ENCODE assay signal across 8 cellular contexts in genomic region chr11:120337133-120337895, GRCh38. TPM values are rescaled to one million over a fixed set of nuclear protein-coding genes. Genes with fewer than 3 reads are reported as not detected.
A peak's percentile ranks its signal among the peaks of the same experiment; 100 is the strongest.
DNase-seq lines count a peak whose midpoint lies in the region; ATAC-seq, FAIRE-seq and TF ChIP-seq lines count a peak whose summit lies in the region.

No MANE protein-coding gene starts in this region.

- H3K79me2 ChIP-seq in neural cell (replicated peaks; ENCODE audit: insufficient read depth, low read length), result peaks cover 49% of the 10 kb centered on the region

- peak; percentile 23 for FAIRE-seq in HTR-8/SVneo (lab: Jason Lieb, UNC)

- H3K27ac Mint-ChIP-seq in Calu3 (ENCODE audit: unreplicated experiment), result peak overlapping the region; percentile 87
- peak overlapping the region; percentile 70 for H3K27ac Mint-ChIP-seq in activated CD8-positive, alpha-beta T cell treated with anti-CD3 and anti-CD28 coated beads, Interleukin-2, amount 10 ng/mL, durations not matched to agents 7 days and 5 days

- H3K4me2 ChIP-seq in neural cell (ENCODE audit: low read length), result peak overlapping the region; percentile 79

- H3K4me3 ChIP-seq in fibroblast of mammary gland (ENCODE audit: control insufficient read depth, low read depth, low read length), result peak overlapping the region; percentile 91
- H3K4me3 ChIP-seq in neural cell (ENCODE audit: low read length), result peak overlapping the region; percentile 84

- H3K9ac ChIP-seq in neural cell (ENCODE audit: low read length), result peak overlapping the region; percentile 77

- peak; percentile 2 for ATAC-seq in activated CD8-positive, alpha-beta T cell treated with anti-CD3 and anti-CD28 coated beads, Interleukin-2, amount 10 ng/mL, durations not matched to agents 7 days and 5 days
- no peak for ATAC-seq in GM18907 (IDR thresholded peaks at IDR 0.05; ENCODE audit: unreplicated experiment)

- TF ChIP-seq EP300 in neural cell (conservative IDR thresholded peaks at IDR 0.05; ENCODE audit: poor library complexity, severe bottlenecking), result no peak

- no peak for TF ChIP-seq RAD21 in neural cell (conservative IDR thresholded peaks at IDR 0.05)

- no peaks in the 10 kb centered on the region for H3K27me3 ChIP-seq in neural cell (ENCODE audit: insufficient read depth, low read depth, low read length)

- H3K27me3 Mint-ChIP-seq in Calu3 (ENCODE audit: unreplicated experiment), result no peaks in the 10 kb centered on the region
- H3K27me3 Mint-ChIP-seq in activated CD8-positive, alpha-beta T cell treated with anti-CD3 and anti-CD28 coated beads, Interleukin-2, amount 10 ng/mL, durations not matched to agents 7 days and 5 days (ENCODE audit: low read depth), result peaks cover 56% of the 10 kb centered on the region

- H3K9me3 Mint-ChIP-seq in Calu3 (ENCODE audit: low read depth, unreplicated experiment), result no peaks in the 10 kb centered on the region
- H3K9me3 Mint-ChIP-seq in activated CD8-positive, alpha-beta T cell treated with anti-CD3 and anti-CD28 coated beads, Interleukin-2, amount 10 ng/mL, durations not matched to agents 7 days and 5 days (ENCODE audit: insufficient read depth), result peaks cover 3% of the 10 kb centered on the region

- no peaks in the 10 kb centered on the region for H3K9me2 ChIP-seq in neural cell (ENCODE audit: insufficient read depth, low read length)

- H3K4me1 Mint-ChIP-seq in Calu3 (ENCODE audit: low read depth, unreplicated experiment), result peaks cover 13% of the 10 kb centered on the region
- H3K4me1 Mint-ChIP-seq in activated CD8-positive, alpha-beta T cell treated with anti-CD3 and anti-CD28 coated beads, Interleukin-2, amount 10 ng/mL, durations not matched to agents 7 days and 5 days (ENCODE audit: low read depth), result peaks cover 33% of the 10 kb centered on the region

- H2AFZ ChIP-seq in neural cell (ENCODE audit: low read depth, low read length), result no peak overlapping the region

- no peaks in the 10 kb centered on the region for H3K9me3 ChIP-seq in neural cell (ENCODE audit: low read length)

- no peaks in the 10 kb centered on the region for H3K36me3 ChIP-seq in neural cell (ENCODE audit: insufficient read depth, low read length)

- CTCF ChIA-PET in Calu3 (lab: Charles Lee), result interaction anchor here (1.8 kb wide), 1 partner anchor 54 kb away, joined by 5 read pairs; no protein-coding TSS in a partner anchor
- CTCF ChIA-PET in activated CD8-positive, alpha-beta T cell treated with anti-CD3 and anti-CD28 coated beads, Interleukin-2, amount 10 ng/mL, durations not matched to agents 7 days and 5 days (lab: Charles Lee), result interaction anchor here (1.3 kb wide), 1 partner anchor 101 kb away, joined by 3 read pairs; no protein-coding TSS in a partner anchor

- peaks cover 37% of the 10 kb centered on the region for H3K36me3 Mint-ChIP-seq in Calu3 (ENCODE audit: insufficient read depth, unreplicated experiment)
- peaks cover 4% of the 10 kb centered on the region for H3K36me3 Mint-ChIP-seq in activated CD8-positive, alpha-beta T cell treated with anti-CD3 and anti-CD28 coated beads, Interleukin-2, amount 10 ng/mL, durations not matched to agents 7 days and 5 days (ENCODE audit: low read depth)

- intact Hi-C loops in Calu3 (cut with micrococcal nuclease; ENCODE audit: unreplicated experiment), result loop anchor here (2.0 to 10.0 kb wide), 3 partner anchors 95 to 347 kb away; no protein-coding TSS in a partner anchor

- DNase-seq in Calu3, result no peak
- no peak for DNase-seq in HTR-8/SVneo (ENCODE audit: insufficient read length, low spot score)
- peak; percentile 31 for DNase-seq in activated CD8-positive, alpha-beta T cell treated with anti-CD3 and anti-CD28 coated beads, Interleukin-2, amount 10 ng/mL, durations not matched to agents 7 days and 5 days
- DNase-seq in fibroblast of mammary gland (ENCODE audit: low read depth), result peak; percentile 28
- no peak for DNase-seq in NCI-H2227 (lab: John Stamatoyannopoulos, UW; ENCODE audit: unreplicated experiment)
- DNase-seq in superior temporal gyrus (ENCODE audit: extremely low spot score), result no peak

- no peaks in the 10 kb centered on the region for H3F3A ChIP-seq in neural cell (ENCODE audit: insufficient read depth, low read length, poor library complexity, severe bottlenecking)

- peak overlapping the region; percentile 33 for H3K27ac ChIP-seq in neural cell (ENCODE audit: low read length)

- no peaks in the 10 kb centered on the region for H4K20me1 ChIP-seq in neural cell (ENCODE audit: insufficient read depth)

- POLR2A ChIA-PET in activated CD8-positive, alpha-beta T cell treated with anti-CD3 and anti-CD28 coated beads, Interleukin-2, amount 10 ng/mL, durations not matched to agents 7 days and 5 days (lab: Charles Lee), result no interaction called here

- H3K4me3 Mint-ChIP-seq in Calu3 (ENCODE audit: low read depth, unreplicated experiment), result peak overlapping the region; percentile 93
- H3K4me3 Mint-ChIP-seq in activated CD8-positive, alpha-beta T cell treated with anti-CD3 and anti-CD28 coated beads, Interleukin-2, amount 10 ng/mL, durations not matched to agents 7 days and 5 days, result peak overlapping the region; percentile 85

- no peak for TF ChIP-seq CTCF in Calu3 (IDR thresholded peaks at IDR 0.05; ENCODE audit: unreplicated experiment)
- no peak for TF ChIP-seq CTCF in fibroblast of mammary gland (conservative IDR thresholded peaks at IDR 0.05; ENCODE audit: control insufficient read depth, insufficient read depth, low read depth, low read length)
- TF ChIP-seq CTCF in neural cell (IDR thresholded peaks at IDR 0.05; ENCODE audit: poor library complexity, severe bottlenecking), result no peak

- BruUV-seq in Calu3 (replicated peaks; lab: Mats Ljungman, UMichigan), result no TSS peak

TF ChIP-seq in neural cell, 6 proteins besides CTCF, POLR2A, EP300 and RAD21:
- TF ChIP-seq POLR2AphosphoS5 (IDR thresholded peaks at IDR 0.05) (no peak), MXI1 (conservative IDR thresholded peaks at IDR 0.05; ENCODE audit: poor library complexity, severe bottlenecking) (peak; percentile 10)

RNA-seq across cellular contexts. Expression of gene ARHGEF12, which starts 1.1 kb away (rescaled TPM):
- 50.0 and 55.2 TPM in 2 replicates for total RNA-seq in Calu3 (2022)
- 10 to 100 TPM in 1 of 2 experiments, 1 to 10 TPM in 1; 9.6 to 10.0 TPM for total RNA-seq in activated CD8-positive, alpha-beta T cell treated with anti-CD3 and anti-CD28 coated beads, Interleukin-2, amount 10 ng/mL, durations not matched to agents 7 days and 5 days
- 93.4 and 95.9 TPM in 2 replicates for polyA plus RNA-seq in neural cell
- polyA minus RNA-seq in neural cell, result 366 and 427 TPM in 2 replicates

RNA-seq across cellular contexts. Expression of gene TLCD5, which starts 12.2 kb away (rescaled TPM):
- 4.9 and 5.9 TPM in 2 replicates for total RNA-seq in Calu3 (2022)
- total RNA-seq in activated CD8-positive, alpha-beta T cell treated with anti-CD3 and anti-CD28 coated beads, Interleukin-2, amount 10 ng/mL, durations not matched to agents 7 days and 5 days, result under 1 TPM; 0.08 TPM
- polyA plus RNA-seq in neural cell, result 23.4 and 31.1 TPM in 2 replicates
- polyA minus RNA-seq in neural cell, result 24.8 and 28.4 TPM in 2 replicates

Comparison
In these comparisons a context has a peak if more than half of its experiments do, and no peak if none do; other contexts are left out.
1. DNase-seq: peak in activated CD8-positive, alpha-beta T cell treated with anti-CD3 and anti-CD28 coated beads, Interleukin-2, amount 10 ng/mL, durations not matched to agents 7 days and 5 days (single experiment) and fibroblast of mammary gland (single experiment); none in Calu3 (single experiment), HTR-8/SVneo (single experiment), NCI-H2227 (single experiment) and superior temporal gyrus (single experiment).